In genomic region chr1:26900001-26900814, GRCh38 we compare ENCODE assay signal across 8 cellular contexts. TPM values are rescaled to one million over a fixed set of nuclear protein-coding genes. Genes with fewer than 3 reads are reported as not detected.
DNase-seq lines count a peak whose midpoint lies in the region; ATAC-seq and TF ChIP-seq lines count a peak whose summit lies in the region.

TSS of gene GPATCH3 (minus strand) at chr1:26900467. CDS start at chr1:26900442, 25 bp downstream.

- DNase-seq in DMS79 (lab: John Stamatoyannopoulos, UW) (peak; percentile 91), HCEC 1CT (peak; percentile 85), NCI-H1105 (lab: John Stamatoyannopoulos, UW) (peak; percentile 95), glutamatergic neuron (peak; percentile 91), occipital lobe (lab: John Stamatoyannopoulos, UW) (peak; percentile 72), superior temporal gyrus (ENCODE audit: extremely low spot score) (peak; percentile 95)
- DNase-seq in activated naive CD8-positive, alpha-beta T cell treated with anti-CD3 and anti-CD28 coated beads, Interleukin-2, amount 10 ng/mL, durations not matched to agents 7 days and 5 days = peak; percentile 85

- H3K36me3 Mint-ChIP-seq in activated naive CD8-positive, alpha-beta T cell treated with anti-CD3 and anti-CD28 coated beads, Interleukin-2, amount 10 ng/mL, durations not matched to agents 7 days and 5 days = peaks cover 9% of the 10 kb centered on the region
- no peaks in the 10 kb centered on the region for H3K36me3 Mint-ChIP-seq in glutamatergic neuron (ENCODE audit: unreplicated experiment)

- H2AFZ ChIP-seq in SU-DHL-6 (ENCODE audit: low read depth, low read length, severe bottlenecking) = peak within 1 kb of the TSS; percentile 62

- POLR2A ChIA-PET in activated naive CD8-positive, alpha-beta T cell treated with anti-CD3 and anti-CD28 coated beads, Interleukin-2, amount 10 ng/mL, durations not matched to agents 7 days and 5 days (lab: Charles Lee) = interaction anchor here (0.5 to 4.3 kb wide), 15 partner anchors 9 to 468 kb away, joined by 3 to 57 read pairs (median 4); partner anchors contain the start of genes DHDDS, GPN2, NR0B2 and NUDC

- peak within 1 kb of the TSS; percentile 63 for H3K4me2 ChIP-seq in SU-DHL-6 (ENCODE audit: low read depth, low read length, poor library complexity, severe bottlenecking)

- no peaks in the 10 kb centered on the region for H3K9me2 ChIP-seq in SU-DHL-6 (replicated peaks; ENCODE audit: insufficient read depth, low read length)

- peaks cover 14% of the 10 kb centered on the region for H3K79me2 ChIP-seq in SU-DHL-6 (ENCODE audit: insufficient read depth, low read length)

- H3K27me3 ChIP-seq in SU-DHL-6 (ENCODE audit: low read length) = no peaks in the 10 kb centered on the region

- no peaks in the 10 kb centered on the region for H4K20me1 ChIP-seq in SU-DHL-6 (ENCODE audit: low read depth, low read length)

- H3K27ac ChIP-seq in SU-DHL-6 (ENCODE audit: low read depth, low read length) = peak within 1 kb of the TSS; percentile 50

- peak within 1 kb of the TSS; percentile 98 for H3K4me3 Mint-ChIP-seq in activated naive CD8-positive, alpha-beta T cell treated with anti-CD3 and anti-CD28 coated beads, Interleukin-2, amount 10 ng/mL, durations not matched to agents 7 days and 5 days
- H3K4me3 Mint-ChIP-seq in glutamatergic neuron (ENCODE audit: unreplicated experiment) = peak within 1 kb of the TSS; percentile 96

- peaks cover 23% of the 10 kb centered on the region for H3K4me1 Mint-ChIP-seq in activated naive CD8-positive, alpha-beta T cell treated with anti-CD3 and anti-CD28 coated beads, Interleukin-2, amount 10 ng/mL, durations not matched to agents 7 days and 5 days
- H3K4me1 Mint-ChIP-seq in glutamatergic neuron (ENCODE audit: low read depth, unreplicated experiment) = peaks cover 6% of the 10 kb centered on the region

- peak; percentile 87 for ATAC-seq in activated naive CD8-positive, alpha-beta T cell treated with anti-CD3 and anti-CD28 coated beads, Interleukin-2, amount 10 ng/mL, durations not matched to agents 7 days and 5 days (ENCODE audit: low read depth)

- no peaks in the 10 kb centered on the region for H3K9me3 ChIP-seq in SU-DHL-6 (ENCODE audit: insufficient read depth, low read length)

- TF ChIP-seq CTCF in SU-DHL-6 (IDR thresholded peaks at IDR 0.05; ENCODE audit: insufficient read depth, low read length, poor library complexity, severe bottlenecking) (no peak), glutamatergic neuron (IDR thresholded peaks at IDR 0.05; ENCODE audit: partially characterized antibody, unreplicated experiment) (no peak)

- H3K9me3 Mint-ChIP-seq in activated naive CD8-positive, alpha-beta T cell treated with anti-CD3 and anti-CD28 coated beads, Interleukin-2, amount 10 ng/mL, durations not matched to agents 7 days and 5 days = no peaks in the 10 kb centered on the region
- H3K9me3 Mint-ChIP-seq in glutamatergic neuron (ENCODE audit: unreplicated experiment) = peaks cover 10% of the 10 kb centered on the region

- peak within 1 kb of the TSS; percentile 98 for H3K27ac Mint-ChIP-seq in activated naive CD8-positive, alpha-beta T cell treated with anti-CD3 and anti-CD28 coated beads, Interleukin-2, amount 10 ng/mL, durations not matched to agents 7 days and 5 days
- peak within 1 kb of the TSS; percentile 89 for H3K27ac Mint-ChIP-seq in glutamatergic neuron (ENCODE audit: unreplicated experiment)

- peaks cover 5% of the 10 kb centered on the region; the same call in 1 of the 2 replicates for H3F3A ChIP-seq in SU-DHL-6 (ENCODE audit: insufficient read depth)

- peak within 1 kb of the TSS; percentile 80 for H3K9ac ChIP-seq in SU-DHL-6 (ENCODE audit: low read length)

- H3K36me3 ChIP-seq in SU-DHL-6 (ENCODE audit: low read length) = no peaks in the 10 kb centered on the region

- peak within 1 kb of the TSS; percentile 83 for H3K4me3 ChIP-seq in SU-DHL-6 (ENCODE audit: insufficient read depth, low read length, poor library complexity, severe bottlenecking)

- no peaks in the 10 kb centered on the region for H3K27me3 Mint-ChIP-seq in activated naive CD8-positive, alpha-beta T cell treated with anti-CD3 and anti-CD28 coated beads, Interleukin-2, amount 10 ng/mL, durations not matched to agents 7 days and 5 days
- H3K27me3 Mint-ChIP-seq in glutamatergic neuron (ENCODE audit: unreplicated experiment) = no peaks in the 10 kb centered on the region

RNA-seq across cellular contexts. Expression of gene GPATCH3, which starts in this region (rescaled TPM):
- 10 to 100 TPM; 17.3 to 19.6 TPM for total RNA-seq in activated naive CD8-positive, alpha-beta T cell treated with anti-CD3 and anti-CD28 coated beads, Interleukin-2, amount 10 ng/mL, durations not matched to agents 7 days and 5 days
- total RNA-seq in glutamatergic neuron (ENCODE audit: unreplicated experiment) = 17.3 TPM
- total RNA-seq in occipital lobe = 8.1 TPM

Comparison
In these comparisons a context has a peak if more than half of its experiments do, and no peak if none do; other contexts are left out.
1. Peak in every context shown above with its lines: DNase-seq, ATAC-seq, H3K4me3 ChIP-seq and H3K27ac ChIP-seq.